9 cellular contexts compared by ENCODE assay signal in the genomic region with DNA sequence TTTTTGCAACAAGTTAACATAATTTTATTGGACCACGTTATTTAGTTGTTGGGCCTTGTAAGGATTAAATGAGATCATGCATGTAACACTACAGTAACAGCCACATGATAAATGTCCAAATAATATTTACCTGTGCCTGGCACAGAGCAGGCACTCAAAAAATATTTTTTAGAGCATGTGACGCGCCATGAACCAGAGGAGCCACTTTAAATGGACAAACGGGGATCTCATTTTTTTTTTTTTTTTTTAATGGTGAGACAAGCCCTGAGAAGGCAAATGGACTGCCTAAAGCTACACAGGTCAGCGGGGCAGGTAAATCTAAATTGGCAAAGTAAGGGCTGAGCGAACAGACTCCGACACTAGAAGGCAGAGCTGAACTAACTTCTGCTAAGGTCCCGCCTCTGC. TPM values are rescaled to one million over a fixed set of nuclear protein-coding genes. Genes with fewer than 3 reads are reported as not detected.
A peak's percentile ranks its signal among the peaks of the same experiment; 100 is the strongest.
DNase-seq lines count a peak whose midpoint lies in the region; ATAC-seq and TF ChIP-seq lines count a peak whose summit lies in the region.
"Had no signal": no experiment of that assay in that cellular context is flagged by ENCODE, and none has a peak within 500 bp of the region (broad histone marks: within the 10 kb centered on the region; RNA-seq: fewer than 3 reads in every experiment).

No MANE protein-coding gene starts in this region.

- H3K36me3 ChIP-seq in GM06990 (ENCODE audit: control insufficient read depth, insufficient read depth, low read length): peaks cover 23% of the 10 kb centered on the region
- peaks cover 39% of the 10 kb centered on the region for H3K36me3 ChIP-seq in RWPE2 (ENCODE audit: low read depth)
- peaks cover 10 to 34% (median 19%) of the 10 kb centered on the region in 3 donors for H3K36me3 ChIP-seq in esophagus squamous epithelium
- H3K36me3 ChIP-seq in rectal smooth muscle tissue (ENCODE audit: control insufficient read depth, insufficient read depth, low read length): peaks cover 23% of the 10 kb centered on the region

- 0 to 2% methylated on average over 8 of the region's 8 CpGs for WGBS in esophagus squamous epithelium, 2 donors

- TF ChIP-seq CTCF in GM06990 (IDR thresholded peaks at IDR 0.05; ENCODE audit: insufficient read depth, low read length, poor library complexity, severe bottlenecking): peak; percentile 57
- TF ChIP-seq CTCF in RWPE2 (IDR thresholded peaks at IDR 0.05; ENCODE audit: poor library complexity, severe bottlenecking): no peak
- TF ChIP-seq CTCF in esophagus squamous epithelium (IDR thresholded peaks at IDR 0.05): no peak

- H3K4me3 ChIP-seq in GM06990 (replicated peaks; ENCODE audit: low read depth, low read length) (peak overlapping the region; percentile 34), RWPE2 (ENCODE audit: severe bottlenecking) (peak overlapping the region; percentile 90), esophagus squamous epithelium (peak overlapping the region in 3 of 4 donors; percentile 94 to 97 (median 95)), rectal smooth muscle tissue (ENCODE audit: low read length) (peak overlapping the region; percentile 94)

- DNase-seq in GM06990 (ENCODE audit: extremely low read depth, insufficient read length): no peak
- DNase-seq in RWPE2 (ENCODE audit: low spot score): no peak
- DNase-seq in esophagus squamous epithelium (lab: John Stamatoyannopoulos, UW): no peak
- DNase-seq in NCI-H146 treated with DMSO at 0.1 percent for 48 hours (lab: John Stamatoyannopoulos, UW; ENCODE audit: unreplicated experiment): no peak
- no peak for DNase-seq in SHP77 (lab: John Stamatoyannopoulos, UW)
- DNase-seq in SW480 (ENCODE audit: low spot score): no peak

- peak overlapping the region; percentile 87 for H3K27ac ChIP-seq in RWPE2 (ENCODE audit: poor library complexity, severe bottlenecking)
- H3K27ac ChIP-seq in esophagus squamous epithelium: peak overlapping the region; percentile 87 to 98 (median 97)
- H3K27ac ChIP-seq in rectal smooth muscle tissue (ENCODE audit: low read depth, low read length): peak overlapping the region; percentile 33

- H3K4me1 ChIP-seq in RWPE2 (ENCODE audit: insufficient read depth, poor library complexity, severe bottlenecking): peaks cover 13% of the 10 kb centered on the region
- H3K4me1 ChIP-seq in esophagus squamous epithelium: peaks cover 17 to 43% (median 37%) of the 10 kb centered on the region in 3 donors
- H3K4me1 ChIP-seq in rectal smooth muscle tissue (ENCODE audit: control insufficient read depth, insufficient read depth, low read length): peaks cover 10% of the 10 kb centered on the region

- intact Hi-C loops in esophagus squamous epithelium (cut with DNase I): no loop called here

- H3K27me3 ChIP-seq in GM06990 (replicated peaks; ENCODE audit: control insufficient read depth, insufficient read depth, low read length): no peaks in the 10 kb centered on the region
- H3K27me3 ChIP-seq in RWPE2 (ENCODE audit: insufficient read depth, poor library complexity, severe bottlenecking): no peaks in the 10 kb centered on the region
- peaks cover 0 to 4% (median 0%) of the 10 kb centered on the region in 4 donors for H3K27me3 ChIP-seq in esophagus squamous epithelium
- H3K27me3 ChIP-seq in rectal smooth muscle tissue (ENCODE audit: control insufficient read depth, insufficient read depth, low read length): no peaks in the 10 kb centered on the region

- TF ChIP-seq POLR2A in esophagus squamous epithelium (IDR thresholded peaks at IDR 0.05): no peak

- H3K9me3 ChIP-seq in RWPE2 (ENCODE audit: severe bottlenecking): no peaks in the 10 kb centered on the region
- H3K9me3 ChIP-seq in esophagus squamous epithelium: no peaks in the 10 kb centered on the region

- ATAC-seq in RWPE2 (ENCODE audit: low read depth) (no peak), GM18519 (IDR thresholded peaks at IDR 0.05; ENCODE audit: low FRiP score, unreplicated experiment) (no peak)

- no peak overlapping the region for H3K9ac ChIP-seq in rectal smooth muscle tissue (ENCODE audit: low read length)

RNA-seq across cellular contexts. Expression of a gene that starts 0.8 kb away (rescaled TPM):
- total RNA-seq in esophagus squamous epithelium: 1,000 to 10,000 TPM in 3 of 4 donors, 100 to 1,000 TPM in 1; 922 to 1,801 (median 1,460) TPM

RNA-seq across cellular contexts. Expression of a gene that starts 14.4 kb away (rescaled TPM):
- total RNA-seq in esophagus squamous epithelium: not detected
- total RNA-seq: T-helper 2 cell treated with Interferon-gamma antibody and Interleukin-4, amounts not matched to agents 100 ng/mL and 5 ng/mL, for 36 hours had no signal

RNA-seq across cellular contexts. Expression of a gene that starts 14.7 kb away (rescaled TPM):
- not detected for total RNA-seq in esophagus squamous epithelium
- total RNA-seq: T-helper 2 cell treated with Interferon-gamma antibody and Interleukin-4, amounts not matched to agents 100 ng/mL and 5 ng/mL, for 36 hours had no signal

RNA-seq across cellular contexts. Expression of a gene that starts 17.9 kb away (rescaled TPM):
- total RNA-seq in esophagus squamous epithelium: 1 to 10 TPM in 2 of 4 donors, not detected in 2; 1.7 to 3.1 TPM

RNA-seq across cellular contexts. Expression of a gene that starts 23.8 kb away (rescaled TPM):
- total RNA-seq in esophagus squamous epithelium: 10 to 100 TPM; 31.0 to 59.5 (median 56.2) TPM

Comparison
In these comparisons a context has a peak if more than half of its experiments do, and no peak if none do; other contexts are left out.
1. H3K4me3 ChIP-seq: peak in every context shown above with its lines; median percentile 95 in esophagus squamous epithelium; 94 in rectal smooth muscle tissue; 90 in RWPE2; 34 in GM06990.
2. H3K27ac ChIP-seq: peak in every context shown above with its lines; median percentile 97 in esophagus squamous epithelium; 87 in RWPE2; 33 in rectal smooth muscle tissue.